ENCODE assay signal across 19 cellular contexts in the genomic region with DNA sequence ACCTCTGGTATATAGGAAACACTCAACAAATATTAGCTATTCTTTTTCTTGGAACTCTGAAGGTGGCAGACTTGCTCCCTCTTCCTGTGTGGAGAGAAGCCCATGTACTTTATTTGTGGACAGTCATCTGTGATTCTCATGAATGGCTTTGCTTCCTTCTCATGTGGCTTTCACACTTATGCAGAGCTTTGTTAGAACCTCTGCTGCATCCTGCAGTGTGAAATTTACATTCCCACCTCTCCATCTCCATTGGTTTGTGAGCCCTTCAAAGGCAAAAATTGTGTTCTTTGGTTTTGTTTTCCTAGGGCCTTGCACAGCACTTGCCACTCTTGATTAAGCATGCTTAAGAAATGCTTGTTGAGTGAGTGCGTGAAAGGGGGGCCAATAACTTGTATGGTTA. TPM values are rescaled to one million over a fixed set of nuclear protein-coding genes. Genes with fewer than 3 reads are reported as not detected.
A peak's percentile ranks its signal among the peaks of the same experiment; 100 is the strongest.
DNase-seq lines count a peak whose midpoint lies in the region; FAIRE-seq and TF ChIP-seq lines count a peak whose summit lies in the region.
"Had no signal": no experiment of that assay in that cellular context is flagged by ENCODE, and none has a peak within 500 bp of the region (broad histone marks: within the 10 kb centered on the region; RNA-seq: fewer than 3 reads in every experiment).

No MANE protein-coding gene starts in this region.

- no peak overlapping the region for H3K4me2 ChIP-seq in mesendoderm (ENCODE audit: low read length)
- H3K4me2 ChIP-seq: BLaER1 had no signal

- no peak overlapping the region for H3K4me3 Mint-ChIP-seq in brain
- no peak overlapping the region for H3K4me3 Mint-ChIP-seq in activated CD4-positive, alpha-beta T cell treated with anti-CD3 and anti-CD28 coated beads, Interleukin-2, amount 10 ng/mL, durations not matched to agents 7 days and 5 days
- H3K4me3 Mint-ChIP-seq: CD14-positive monocyte; CD4-positive, alpha-beta memory T cell had no signal

- TF ChIP-seq CTCF in D721Med (IDR thresholded peaks at IDR 0.05; ENCODE audit: insufficient read depth, missing control alignments) (peak; percentile 16), brain (conservative IDR thresholded peaks at IDR 0.05) (no peak), foreskin fibroblast (IDR thresholded peaks at IDR 0.05; ENCODE audit: low read depth, low read length) (no peak), GM10248 (IDR thresholded peaks at IDR 0.05; ENCODE audit: control extremely low read depth, extremely low read depth, low read depth, missing control alignments) (no peak)

- H2BK5ac ChIP-seq in mesendoderm (ENCODE audit: low read length): no peak overlapping the region

- no CpG with 5 or more reads among the region's 1 CpG for WGBS in mesendoderm (ENCODE audit: extremely low coverage, insufficient coverage, low lambda C conversion rate)

- FAIRE-seq in D721Med (lab: Jason Lieb, UNC): no peak
- FAIRE-seq: GM12891, GM19239, H54 had no signal

- no peak overlapping the region for H4K5ac ChIP-seq in mesendoderm (ENCODE audit: low read length)

- no peaks in the 10 kb centered on the region for H3K27me3 ChIP-seq in mesendoderm (ENCODE audit: insufficient read depth, low read length, poor library complexity)
- H3K27me3 ChIP-seq: BLaER1 had no signal

- H3K56ac ChIP-seq in mesendoderm (ENCODE audit: low read length): no peak overlapping the region

- H3K27ac Mint-ChIP-seq in brain: peak overlapping the region in 3 of 5 experiments; percentile 36 to 63 (median 63)
- no peak overlapping the region for H3K27ac Mint-ChIP-seq in activated CD4-positive, alpha-beta T cell treated with anti-CD3 and anti-CD28 coated beads, Interleukin-2, amount 10 ng/mL, durations not matched to agents 7 days and 5 days
- H3K27ac Mint-ChIP-seq: CD14-positive monocyte; CD4-positive, alpha-beta memory T cell had no signal

- H3K4me1 ChIP-seq in mesendoderm (ENCODE audit: control insufficient read depth, low read depth, low read length): peaks cover 5% of the 10 kb centered on the region

- no peak overlapping the region for H2BK15ac ChIP-seq in mesendoderm (replicated peaks; ENCODE audit: low read depth)

- no peak overlapping the region for H3K23ac ChIP-seq in mesendoderm (ENCODE audit: low read length)

- peaks cover 11% of the 10 kb centered on the region for H3K79me1 ChIP-seq in mesendoderm (ENCODE audit: low read length)

- POLR2A ChIA-PET in activated CD4-positive, alpha-beta T cell treated with anti-CD3 and anti-CD28 coated beads, Interleukin-2, amount 10 ng/mL, durations not matched to agents 7 days and 5 days (lab: Charles Lee): no interaction called here
- POLR2A ChIA-PET in GM10248 (lab: Yijun Ruan, JAX): no interaction called here

- no peaks in the 10 kb centered on the region for H3K27me3 Mint-ChIP-seq in brain
- H3K27me3 Mint-ChIP-seq in activated CD4-positive, alpha-beta T cell treated with anti-CD3 and anti-CD28 coated beads, Interleukin-2, amount 10 ng/mL, durations not matched to agents 7 days and 5 days: no peaks in the 10 kb centered on the region
- H3K27me3 Mint-ChIP-seq: CD4-positive, alpha-beta memory T cell had no signal

- H3K36me3 Mint-ChIP-seq in brain: peaks cover 26% of the 10 kb centered on the region
- no peaks in the 10 kb centered on the region for H3K36me3 Mint-ChIP-seq in activated CD4-positive, alpha-beta T cell treated with anti-CD3 and anti-CD28 coated beads, Interleukin-2, amount 10 ng/mL, durations not matched to agents 7 days and 5 days (ENCODE audit: low read depth)
- H3K36me3 Mint-ChIP-seq: CD14-positive monocyte had no signal

- no peak overlapping the region for H3K4me3 ChIP-seq in Jurkat, Clone E6-1 (ENCODE audit: low read length)
- no peak overlapping the region for H3K4me3 ChIP-seq in mesendoderm (ENCODE audit: low read length)
- no peak overlapping the region for H3K4me3 ChIP-seq in foreskin fibroblast (ENCODE audit: low read depth in 1 of 2, low read length in 2 of 2)
- H3K4me3 ChIP-seq: BLaER1, GM23248 had no signal

- CTCF ChIA-PET in activated CD4-positive, alpha-beta T cell treated with anti-CD3 and anti-CD28 coated beads, Interleukin-2, amount 10 ng/mL, durations not matched to agents 7 days and 5 days (lab: Charles Lee): interaction anchor here (0.6 kb wide), 2 partner anchors 25 to 40 kb away, joined by 3 to 4 read pairs; no protein-coding TSS in a partner anchor
- CTCF ChIA-PET in GM10248 (lab: Yijun Ruan, JAX): interaction anchor here (3.2 kb wide), 1 partner anchor 12 kb away, joined by 8 read pairs; no protein-coding TSS in a partner anchor

- DNase-seq in D721Med (ENCODE audit: insufficient read length, low spot score): no peak
- DNase-seq in Jurkat, Clone E6-1 (ENCODE audit: low read depth, low spot score): peak; percentile 22
- peak; percentile 21 for DNase-seq in mesendoderm
- DNase-seq in foreskin fibroblast: no peak
- DNase-seq in activated CD4-positive, alpha-beta T cell treated with anti-CD3 and anti-CD28 coated beads, Interleukin-2, amount 10 ng/mL, durations not matched to agents 7 days and 5 days: no peak
- DNase-seq in HT-29 (ENCODE audit: low spot score): no peak
- no peak for DNase-seq in GM10248 (ENCODE audit: extremely low spot score)
- DNase-seq: 8988T; CD4-positive, alpha-beta memory T cell; DMS79 treated with DMSO at 0.1 percent for 48 hours; EL; GM23248; HCEC 1CT had no signal

- H2BK120ac ChIP-seq in mesendoderm (ENCODE audit: low read depth, low read length): no peak overlapping the region

- no peak overlapping the region for H3K4ac ChIP-seq in mesendoderm (ENCODE audit: low read depth, low read length)

- H3K4me1 Mint-ChIP-seq in brain: peaks cover 70% of the 10 kb centered on the region
- H3K4me1 Mint-ChIP-seq in activated CD4-positive, alpha-beta T cell treated with anti-CD3 and anti-CD28 coated beads, Interleukin-2, amount 10 ng/mL, durations not matched to agents 7 days and 5 days: no peaks in the 10 kb centered on the region
- H3K4me1 Mint-ChIP-seq: CD14-positive monocyte; CD4-positive, alpha-beta memory T cell had no signal

- H4K8ac ChIP-seq in mesendoderm (ENCODE audit: low read depth, low read length): no peak overlapping the region

- no peak overlapping the region for H2AK5ac ChIP-seq in mesendoderm (ENCODE audit: low read length)

- H3K9me3 Mint-ChIP-seq in brain: no peaks in the 10 kb centered on the region
- no peaks in the 10 kb centered on the region for H3K9me3 Mint-ChIP-seq in activated CD4-positive, alpha-beta T cell treated with anti-CD3 and anti-CD28 coated beads, Interleukin-2, amount 10 ng/mL, durations not matched to agents 7 days and 5 days
- H3K9me3 Mint-ChIP-seq: CD4-positive, alpha-beta memory T cell had no signal

- H3K36me3 ChIP-seq in mesendoderm (ENCODE audit: control insufficient read depth, insufficient read depth, low read length): no peaks in the 10 kb centered on the region
- H3K36me3 ChIP-seq: BLaER1 had no signal

- H3K79me2 ChIP-seq in mesendoderm (ENCODE audit: control insufficient read depth, insufficient read depth, low read length): peaks cover 2% of the 10 kb centered on the region

- no peak overlapping the region for H3K27ac ChIP-seq in mesendoderm (ENCODE audit: low read depth, low read length)
- H3K27ac ChIP-seq: BLaER1, GM23248 had no signal

- H3K18ac ChIP-seq in mesendoderm (ENCODE audit: low read length): no peak overlapping the region

- H3K9ac ChIP-seq in mesendoderm (ENCODE audit: low read length): no peak overlapping the region
- H3K9ac ChIP-seq: BLaER1, GM23248 had no signal

RNA-seq across cellular contexts. Expression of gene BICD1, which starts 51.9 kb away (rescaled TPM):
- 16.4 TPM for polyA plus RNA-seq in Jurkat, Clone E6-1 (2012; ENCODE audit: insufficient read depth, insufficient read length)
- 5.5 TPM for polyA plus RNA-seq in brain (ENCODE audit: insufficient read depth, low read depth, low replicate concordance)
- 27.0 TPM for polyA plus RNA-seq in mesendoderm (2013, experiment 1 of 2)
- 25.8 TPM for polyA plus RNA-seq in mesendoderm (2013, experiment 2 of 2)
- 10 to 100 TPM; 20.2 to 22.4 TPM for total RNA-seq in activated CD4-positive, alpha-beta T cell treated with anti-CD3 and anti-CD28 coated beads, Interleukin-2, amount 10 ng/mL, durations not matched to agents 7 days and 5 days
- total RNA-seq in HT-29 (2014; rRNA removed; shearing (Covaris generic)): 14.7 and 21.1 TPM in 2 replicates

Comparison
In these comparisons a context has a peak if more than half of its experiments do, and no peak if none do; other contexts are left out.
1. DNase-seq: peak in Jurkat, Clone E6-1 (single experiment) and mesendoderm (single experiment); none in D721Med (single experiment), foreskin fibroblast (0 of 2), activated CD4-positive, alpha-beta T cell treated with anti-CD3 and anti-CD28 coated beads, Interleukin-2, amount 10 ng/mL, durations not matched to agents 7 days and 5 days (single experiment), HT-29 (single experiment) and GM10248 (single experiment).